Comparison of ENCODE assay signal across 29 cellular contexts in the genomic region with DNA sequence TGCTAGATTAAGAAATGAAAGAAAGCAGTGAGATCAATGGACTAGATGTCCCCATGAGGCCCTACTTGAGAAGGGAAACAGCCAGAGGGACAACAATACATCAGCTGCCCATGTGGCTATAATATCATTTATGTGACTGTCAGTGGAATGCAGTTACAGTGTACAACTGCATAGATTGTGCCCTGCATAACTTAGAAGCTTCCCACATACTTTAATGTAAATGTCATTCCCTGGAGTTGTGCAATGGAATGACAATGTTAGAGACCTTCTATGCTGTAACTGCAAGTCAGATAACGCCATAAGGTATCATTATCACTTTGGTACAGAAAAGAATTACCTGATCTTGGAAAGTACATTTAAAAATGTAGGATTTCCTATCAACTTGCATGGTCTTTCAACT.
DNase-seq lines count a peak whose midpoint lies in the region; TF ChIP-seq lines count a peak whose summit lies in the region.
"Had no signal": no experiment of that assay in that cellular context is flagged by ENCODE, and none has a peak within 500 bp of the region (broad histone marks: within the 10 kb centered on the region; RNA-seq: fewer than 3 reads in every experiment).

No MANE protein-coding gene starts in this region.

- no TSS peak for BruUV-seq in MCF 10A (replicated peaks; lab: Mats Ljungman, UMichigan)
- no TSS peak for BruUV-seq in mammary epithelial cell (replicated peaks; lab: Mats Ljungman, UMichigan)
- no TSS peak for BruUV-seq in Calu3 (replicated peaks; lab: Mats Ljungman, UMichigan)

- intact Hi-C loops in MCF 10A (cut with micrococcal nuclease) (no loop called here), mammary epithelial cell (cut with micrococcal nuclease) (no loop called here), Calu3 (cut with micrococcal nuclease; ENCODE audit: unreplicated experiment) (no loop called here), prostate gland (cut with DNase I) (no loop called here)

- no peaks in the 10 kb centered on the region for H3K27me3 ChIP-seq in mammary epithelial cell (ENCODE audit: insufficient read depth, low read length)
- no peaks in the 10 kb centered on the region for H3K27me3 ChIP-seq in prostate gland (replicated peaks; ENCODE audit: insufficient read depth)
- H3K27me3 ChIP-seq: gastrocnemius medialis, ovary, right atrium auricular region, upper lobe of right lung had no signal

- H3K9me3 ChIP-seq in mammary epithelial cell (replicated peaks; ENCODE audit: insufficient read depth, low read length) (no peaks in the 10 kb centered on the region), prostate gland (no peaks in the 10 kb centered on the region)
- H3K9me3 ChIP-seq: gastrocnemius medialis, ovary, right atrium auricular region, upper lobe of right lung had no signal

- peaks cover 1% of the 10 kb centered on the region for H3K36me3 ChIP-seq in mammary epithelial cell (ENCODE audit: insufficient read depth, low read length)
- H3K36me3 ChIP-seq in prostate gland, result no peaks in the 10 kb centered on the region
- H3K36me3 ChIP-seq: gastrocnemius medialis, ovary, right atrium auricular region, upper lobe of right lung had no signal

- dilution Hi-C loops in mammary epithelial cell (cut with HindIII; ENCODE audit: low sequenced_read_pairs), result no loop called here

- H2AFZ ChIP-seq in mammary epithelial cell (ENCODE audit: low read depth, low read length), result no peak overlapping the region

- H3K9me3 Mint-ChIP-seq in MCF 10A (ENCODE audit: unreplicated experiment) (no peaks in the 10 kb centered on the region), Calu3 (ENCODE audit: low read depth, unreplicated experiment) (peaks cover 3% of the 10 kb centered on the region)

- H3K4me3 ChIP-seq in mammary epithelial cell (replicated peaks in 1 of 3; ENCODE audit: insufficient read depth in 1 of 3, low read depth in 2 of 3, low read length in 3 of 3), result no peak overlapping the region
- no peak overlapping the region for H3K4me3 ChIP-seq in cardiac fibroblast (replicated peaks in 1 of 2; ENCODE audit: low read depth in 2 of 2, low read length in 2 of 2)
- no peak overlapping the region for H3K4me3 ChIP-seq in prostate gland
- H3K4me3 ChIP-seq: gastrocnemius medialis, ovary, right atrium auricular region, upper lobe of right lung had no signal

- no peak for TF ChIP-seq POLR2A in prostate gland (IDR thresholded peaks at IDR 0.05)

- H3K27me3 Mint-ChIP-seq in MCF 10A (ENCODE audit: insufficient read depth, unreplicated experiment) (no peaks in the 10 kb centered on the region), Calu3 (ENCODE audit: unreplicated experiment) (no peaks in the 10 kb centered on the region)
- H3K27me3 Mint-ChIP-seq: stimulated activated naive B cell treated with anti-CD40 and anti-IgM and Interleukin-4, amounts not matched to agents 10 μg/mL and 1 μg/mL and 100 μg/mL, for 72 hours had no signal

- no peaks in the 10 kb centered on the region for H3K36me3 Mint-ChIP-seq in MCF 10A (ENCODE audit: insufficient read depth, unreplicated experiment)
- H3K36me3 Mint-ChIP-seq in Calu3 (ENCODE audit: insufficient read depth, unreplicated experiment), result no peaks in the 10 kb centered on the region
- H3K36me3 Mint-ChIP-seq: activated naive CD8-positive, alpha-beta T cell; immature natural killer cell; naive thymus-derived CD4-positive, alpha-beta T cell; stimulated activated naive B cell treated with anti-CD40 and anti-IgM and Interleukin-4, amounts not matched to agents 10 μg/mL and 1 μg/mL and 100 μg/mL, for 72 hours had no signal

- in situ Hi-C loops in mammary epithelial cell (cut with MboI; ENCODE audit: low sequenced_read_pairs in 2 of 2), result no loop called here

- H3K4me3 Mint-ChIP-seq in MCF 10A (ENCODE audit: unreplicated experiment) (no peak overlapping the region), Calu3 (ENCODE audit: low read depth, unreplicated experiment) (no peak overlapping the region)
- H3K4me3 Mint-ChIP-seq: activated naive CD8-positive, alpha-beta T cell; immature natural killer cell; naive thymus-derived CD4-positive, alpha-beta T cell; stimulated activated naive B cell treated with anti-CD40 and anti-IgM and Interleukin-4, amounts not matched to agents 10 μg/mL and 1 μg/mL and 100 μg/mL, for 72 hours had no signal

- H3K4me2 ChIP-seq in mammary epithelial cell (ENCODE audit: insufficient read depth, low read depth, low read length), result no peak overlapping the region

- H3K9ac ChIP-seq in mammary epithelial cell (ENCODE audit: insufficient read depth, low read length), result no peak overlapping the region

- H3K27ac ChIP-seq in mammary epithelial cell (ENCODE audit: insufficient read depth, low read depth, low read length), result no peak overlapping the region
- H3K27ac ChIP-seq in prostate gland, result no peak overlapping the region
- H3K27ac ChIP-seq: 22Rv1, epithelial cell of prostate, gastrocnemius medialis, ovary, right atrium auricular region, upper lobe of right lung had no signal

- POLR2A ChIA-PET in MCF 10A (lab: Yijun Ruan, JAX), result no interaction called here
- POLR2A ChIA-PET in GM10248 (lab: Yijun Ruan, JAX), result no interaction called here

- peak; percentile 35 for DNase-seq in MCF 10A (ENCODE audit: unreplicated experiment)
- DNase-seq in mammary epithelial cell, result no peak
- peak; percentile 19 to 64 for DNase-seq in cardiac fibroblast (ENCODE audit: low read depth in 2 of 2)
- peak; percentile 73 for DNase-seq in iris pigment epithelial cell (ENCODE audit: low read depth)
- no peak for DNase-seq in COR-L47 (lab: John Stamatoyannopoulos, UW)
- no peak for DNase-seq in Calu3
- no peak for DNase-seq in prostate gland (ENCODE audit: low spot score)
- no peak for DNase-seq in GM10248 (ENCODE audit: extremely low spot score)
- DNase-seq: activated effector memory CD4-positive, alpha-beta T cell treated with Interleukin-2 at 50 U/mL for 16 hours; activated T-cell treated with anti-CD3 and anti-CD28 coated beads for 4 hours; effector CD4-positive, alpha-beta T cell; gastrocnemius medialis; hippocampal formation; immature natural killer cell; naive thymus-derived CD4-positive, alpha-beta T cell; NCI-H1048; NCI-H1694 treated with DMSO at 0.1 percent for 48 hours; NCI-H2171; NCI-H524 treated with DMSO at 0.1 percent for 48 hours; ovary; PC-3; stimulated activated CD4-positive, alpha-beta T cell treated with anti-CD3 and anti-CD28 coated beads, Interleukin-12 subunit alpha, Interleukin-12 subunit beta, amount 100 ng/mL, for 4 hours; stimulated activated CD4-positive, alpha-beta T cell treated with anti-CD3 and anti-CD28 coated beads, Interleukin-4, amount 100 ng/mL, for 24 hours; stimulated activated naive B cell treated with anti-CD40 and anti-IgM and Interleukin-4, amounts not matched to agents 10 μg/mL and 1 μg/mL and 100 μg/mL, for 72 hours; upper lobe of right lung had no signal

- H3K4me1 Mint-ChIP-seq in MCF 10A (ENCODE audit: insufficient read depth, unreplicated experiment) (peaks cover 11% of the 10 kb centered on the region), Calu3 (ENCODE audit: low read depth, unreplicated experiment) (no peaks in the 10 kb centered on the region)
- H3K4me1 Mint-ChIP-seq: immature natural killer cell; naive thymus-derived CD4-positive, alpha-beta T cell; stimulated activated naive B cell treated with anti-CD40 and anti-IgM and Interleukin-4, amounts not matched to agents 10 μg/mL and 1 μg/mL and 100 μg/mL, for 72 hours had no signal

- no peaks in the 10 kb centered on the region for H3K79me2 ChIP-seq in mammary epithelial cell (ENCODE audit: insufficient read depth, low read length)

- TF ChIP-seq CTCF in MCF 10A (IDR thresholded peaks at IDR 0.05; ENCODE audit: unreplicated experiment) (no peak), mammary epithelial cell (conservative IDR thresholded peaks at IDR 0.05 in 1 of 2, IDR thresholded peaks at IDR 0.05 in 1 of 2; ENCODE audit: extremely low read depth in 1 of 2, insufficient read depth in 1 of 2, low read depth in 1 of 2, low read length in 2 of 2) (no peak), cardiac fibroblast (IDR thresholded peaks at IDR 0.05; ENCODE audit: low read depth, low read length) (no peak), Calu3 (IDR thresholded peaks at IDR 0.05; ENCODE audit: unreplicated experiment) (no peak), prostate gland (IDR thresholded peaks at IDR 0.05) (no peak), GM10248 (IDR thresholded peaks at IDR 0.05; ENCODE audit: control extremely low read depth, extremely low read depth, low read depth, missing control alignments) (no peak)

- H3K27ac Mint-ChIP-seq in MCF 10A (ENCODE audit: low read depth, unreplicated experiment), result no peak overlapping the region
- H3K27ac Mint-ChIP-seq in Calu3 (ENCODE audit: unreplicated experiment), result no peak overlapping the region
- H3K27ac Mint-ChIP-seq: activated naive CD8-positive, alpha-beta T cell; immature natural killer cell; naive thymus-derived CD4-positive, alpha-beta T cell; stimulated activated naive B cell treated with anti-CD40 and anti-IgM and Interleukin-4, amounts not matched to agents 10 μg/mL and 1 μg/mL and 100 μg/mL, for 72 hours had no signal

- CTCF ChIA-PET in MCF 10A (lab: Yijun Ruan, JAX) (interaction anchor here (0.9 kb wide), 1 partner anchor 31 kb away, joined by 6 read pairs; no protein-coding TSS in a partner anchor), mammary epithelial cell (lab: Charles Lee; ENCODE audit: low non-redundant PET) (no interaction called here), Calu3 (lab: Charles Lee) (no interaction called here), GM10248 (lab: Yijun Ruan, JAX) (interaction anchor here (1.2 kb wide), 1 partner anchor 10 kb away, joined by 3 read pairs; no protein-coding TSS in a partner anchor)

- H3K4me1 ChIP-seq in mammary epithelial cell (ENCODE audit: insufficient read depth, low read length), result no peaks in the 10 kb centered on the region
- H3K4me1 ChIP-seq in prostate gland (replicated peaks), result no peaks in the 10 kb centered on the region
- H3K4me1 ChIP-seq: gastrocnemius medialis, right atrium auricular region, upper lobe of right lung had no signal

- WGBS in mammary epithelial cell (ENCODE audit: low coverage, missing lambda C conversion rate), result 89% methylated on average over 1 of the region's 1 CpG
- WGBS in prostate gland, result 95% methylated on average over 1 of the region's 1 CpG

- H4K20me1 ChIP-seq in mammary epithelial cell (ENCODE audit: insufficient read depth, low read length), result no peaks in the 10 kb centered on the region

Comparison
In these comparisons a context has a peak if more than half of its experiments do, and no peak if none do; other contexts are left out.
1. DNase-seq: peak in MCF 10A (single experiment), cardiac fibroblast (2 of 2) and iris pigment epithelial cell (single experiment); none in mammary epithelial cell (single experiment), COR-L47 (single experiment), Calu3 (single experiment), prostate gland (single experiment) and GM10248 (single experiment).
2. CTCF ChIA-PET loops: an anchor here in MCF 10A (0.9 kb wide) and GM10248 (1.2 kb wide); none called in mammary epithelial cell and Calu3.